In genomic region chr2:159362816-159363251, GRCh38 we compare ENCODE assay signal across 11 cellular contexts.
A peak's percentile ranks its signal among the peaks of the same experiment; 100 is the strongest.
DNase-seq lines count a peak whose midpoint lies in the region; ATAC-seq, FAIRE-seq and TF ChIP-seq lines count a peak whose summit lies in the region.
"Had no signal": no experiment of that assay in that cellular context is flagged by ENCODE, and none has a peak within 500 bp of the region (broad histone marks: within the 10 kb centered on the region; RNA-seq: fewer than 3 reads in every experiment).

No MANE protein-coding gene starts in this region.

- H3K9me3 ChIP-seq in right lobe of liver: no peaks in the 10 kb centered on the region

- 56% methylated on average over 1 of the region's 2 CpGs for WGBS in right lobe of liver (ENCODE audit: insufficient coverage, low coverage, low lambda C conversion rate, missing lambda C conversion rate)

- ATAC-seq in HG03159 (IDR thresholded peaks at IDR 0.05; ENCODE audit: unreplicated experiment): peak; percentile 72
- ATAC-seq in right lobe of liver: peak; percentile 39 to 84 (median 52)
- ATAC-seq in Right ventricle myocardium superior (ENCODE audit: poor library complexity): no peak
- ATAC-seq: GM12878 had no signal

- no peak for TF ChIP-seq POLR2A in right lobe of liver (IDR thresholded peaks at IDR 0.05)

- TF ChIP-seq CTCF in bronchial epithelial cell (IDR thresholded peaks at IDR 0.05; ENCODE audit: insufficient read depth, low read length, severe bottlenecking) (no peak), right lobe of liver (IDR thresholded peaks at IDR 0.05) (no peak)

- DNase-seq in AG20443 (ENCODE audit: low spot score) (peak; percentile 56), bronchial epithelial cell (ENCODE audit: low read depth) (peak; percentile 98), right lobe of liver (no peak), NCI-H2081 treated with DMSO at 0.1 percent for 48 hours (lab: John Stamatoyannopoulos, UW) (no peak), Right ventricle myocardium superior (no peak), dedifferentiated amniotic fluid mesenchymal stem cell (ENCODE audit: extremely low spot score) (no peak)
- no peak for DNase-seq in effector CD8-positive, alpha-beta T cell (lab: John Stamatoyannopoulos, UW)
- DNase-seq: CD4-positive, alpha-beta memory T cell; NCI-H187 treated with DMSO at 0.1 percent for 48 hours had no signal

- no peak for FAIRE-seq in bronchial epithelial cell (lab: Jason Lieb, UNC)
- FAIRE-seq: GM12878 had no signal

- H3K27ac ChIP-seq in right lobe of liver: no peak overlapping the region

- no peaks in the 10 kb centered on the region for H3K4me1 ChIP-seq in right lobe of liver

- H3K4me3 ChIP-seq in bronchial epithelial cell (ENCODE audit: low read depth, low read length) (no peak overlapping the region), right lobe of liver (no peak overlapping the region)
- H3K4me3 ChIP-seq: GM12878 had no signal

- no peaks in the 10 kb centered on the region for H3K36me3 ChIP-seq in bronchial epithelial cell (ENCODE audit: control insufficient read depth, insufficient read depth, low read length)
- H3K36me3 ChIP-seq in right lobe of liver: peaks cover 0 to 19% (median 4%) of the 10 kb centered on the region in 4 donors

- intact Hi-C loops in right lobe of liver (cut with DNase I): no loop called here
- intact Hi-C loops in Right ventricle myocardium superior (cut with DNase I): no loop called here

- H3K27me3 ChIP-seq in bronchial epithelial cell (ENCODE audit: control insufficient read depth, insufficient read depth, low read length) (no peaks in the 10 kb centered on the region), right lobe of liver (no peaks in the 10 kb centered on the region)

Comparison
In these comparisons a context has a peak if more than half of its experiments do, and no peak if none do; other contexts are left out.
1. DNase-seq: peak in AG20443 (single experiment) and bronchial epithelial cell (single experiment); none in right lobe of liver (0 of 3), effector CD8-positive, alpha-beta T cell (single experiment), NCI-H2081 treated with DMSO at 0.1 percent for 48 hours (single experiment), Right ventricle myocardium superior (single experiment) and dedifferentiated amniotic fluid mesenchymal stem cell (single experiment).